Comparison of ENCODE assay signal across 22 cellular contexts in the genomic region with DNA sequence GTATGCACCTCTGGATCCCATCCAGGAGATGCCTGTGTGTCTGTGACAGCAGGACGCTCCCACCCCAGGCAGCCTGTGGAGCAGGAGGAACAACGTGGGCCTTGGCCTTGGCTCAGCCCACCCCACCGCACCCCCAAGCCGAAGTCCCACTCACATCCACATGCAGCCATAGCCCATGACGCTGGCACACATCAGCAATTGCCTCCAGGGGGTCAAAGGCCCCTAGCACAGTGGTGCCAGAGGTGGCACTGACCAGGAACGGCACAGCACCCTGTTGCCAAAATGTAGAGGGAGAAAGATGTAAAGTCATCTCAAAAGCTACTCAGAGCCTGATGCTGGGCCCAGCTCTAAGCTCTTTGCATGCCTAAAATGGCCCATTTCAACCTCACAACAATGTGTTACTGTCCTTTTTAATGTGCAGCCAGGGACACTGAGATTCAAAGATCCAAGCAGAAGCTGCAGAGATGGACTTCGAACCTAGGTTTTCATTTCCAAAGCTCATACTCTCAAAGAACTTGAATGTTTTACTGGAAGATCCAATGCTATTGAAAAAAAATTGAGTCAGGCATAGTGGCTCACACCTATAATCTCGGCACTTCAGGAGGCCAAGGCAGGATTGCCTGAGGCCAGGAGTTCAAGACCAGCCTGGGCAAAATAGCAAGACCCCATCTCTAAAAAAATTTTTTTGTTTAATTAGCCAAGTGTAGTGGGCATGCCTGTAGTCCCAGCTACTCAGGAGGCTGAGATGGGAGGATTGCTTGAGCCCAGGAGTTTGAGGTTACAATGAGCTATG. TPM values are rescaled to one million over a fixed set of nuclear protein-coding genes. Genes with fewer than 3 reads are reported as not detected.
"Had no signal": no experiment of that assay in that cellular context is flagged by ENCODE, and none has a peak within 500 bp of the region (broad histone marks: within the 10 kb centered on the region; RNA-seq: fewer than 3 reads in every experiment).

No MANE protein-coding gene starts in this region.

- H3K4me3 ChIP-seq: SJSA1, SK-N-MC had no signal

- H3K27ac ChIP-seq: HL-60, KMS-11, SJSA1, SK-N-MC had no signal

- H3K9me3 ChIP-seq: SJSA1 had no signal

- H3K27me3 ChIP-seq: SJSA1 had no signal

- H3K4me1 ChIP-seq: SJSA1 had no signal

- DNase-seq: Kasumi-1, MM.1S, NCI-H1092 treated with DMSO at 0.1 percent for 48 hours, NCI-H1436, NCI-H187, NCI-H2029, NCI-H2081 treated with DMSO at 0.1 percent for 48 hours, NCI-H2171, NCI-H226, NCI-H446, NCI-H510A, NCI-H524 treated with DMSO at 0.1 percent for 48 hours, NCI-H69, NCI-H774, Right ventricle myocardium superior, RPMI8226, SIG-M5 had no signal

- H3K36me3 ChIP-seq: SJSA1 had no signal

RNA-seq across cellular contexts. Expression of a gene that starts 45.7 kb away (rescaled TPM):
- total RNA-seq: M059J had no signal

RNA-seq across cellular contexts. Expression of a gene that starts 58.0 kb away (rescaled TPM):
- total RNA-seq: M059J, Right ventricle myocardium superior, SJSA1 had no signal
